Comparison of ENCODE assay signal across 27 cellular contexts in genomic region chr6:35280903-35281302, GRCh38. TPM values are rescaled to one million over a fixed set of nuclear protein-coding genes. Genes with fewer than 3 reads are reported as not detected.
DNase-seq lines count a peak whose midpoint lies in the region; ATAC-seq and TF ChIP-seq lines count a peak whose summit lies in the region.
"Had no signal": no experiment of that assay in that cellular context is flagged by ENCODE, and none has a peak within 500 bp of the region (broad histone marks: within the 10 kb centered on the region; RNA-seq: fewer than 3 reads in every experiment).

No MANE protein-coding gene starts in this region.

- peaks cover 6% of the 10 kb centered on the region for H3K36me3 Mint-ChIP-seq in activated naive CD8-positive, alpha-beta T cell
- peaks cover 1% of the 10 kb centered on the region for H3K36me3 Mint-ChIP-seq in activated naive CD8-positive, alpha-beta T cell treated with anti-CD3 and anti-CD28 coated beads for 36 hours
- H3K36me3 Mint-ChIP-seq in activated CD4-positive, alpha-beta memory T cell treated with anti-CD3 and anti-CD28 coated beads for 36 hours: peaks cover 23% of the 10 kb centered on the region
- H3K36me3 Mint-ChIP-seq: activated naive CD4-positive, alpha-beta T cell treated with anti-CD3 and anti-CD28 coated beads, Interleukin-2, amount 50 U/mL, for 72 hours had no signal

- H3K27me3 ChIP-seq in SJCRH30: no peaks in the 10 kb centered on the region
- H3K27me3 ChIP-seq in spleen (replicated peaks in 1 of 7): no peaks in the 10 kb centered on the region
- no peaks in the 10 kb centered on the region for H3K27me3 ChIP-seq in brain microvascular endothelial cell (replicated peaks)
- H3K27me3 ChIP-seq: gastroesophageal sphincter, Peyer's patch had no signal

- H3K27ac Mint-ChIP-seq in activated naive CD8-positive, alpha-beta T cell: peak overlapping the region; percentile 22
- no peak overlapping the region for H3K27ac Mint-ChIP-seq in activated naive CD8-positive, alpha-beta T cell treated with anti-CD3 and anti-CD28 coated beads for 36 hours
- H3K27ac Mint-ChIP-seq in activated CD4-positive, alpha-beta memory T cell treated with anti-CD3 and anti-CD28 coated beads for 36 hours: no peak overlapping the region
- H3K27ac Mint-ChIP-seq: stimulated activated naive CD8-positive, alpha-beta T cell treated with anti-CD3 and anti-CD28 coated beads, Interleukin-15, amount 100 ng/mL, for 72 hours; T-helper 1 cell treated with Interleukin-12 subunit alpha and Interleukin-12 subunit beta and Interleukin-4 antibody, amounts not matched to agents 30 μg/mL and 1 μg/mL, for 36 hours had no signal

- H3K4me3 ChIP-seq in SJCRH30: no peak overlapping the region
- H3K4me3 ChIP-seq in spleen: no peak overlapping the region
- no peak overlapping the region for H3K4me3 ChIP-seq in brain microvascular endothelial cell (ENCODE audit: low read depth, low read length)
- H3K4me3 ChIP-seq: gastroesophageal sphincter, HAP-1, lower lobe of right lung, Peyer's patch had no signal

- H3K36me3 ChIP-seq in SJCRH30 (no peaks in the 10 kb centered on the region), spleen (peaks cover 0 to 58% (median 47%) of the 10 kb centered on the region in 6 donors), brain microvascular endothelial cell (replicated peaks) (peaks cover under 1% of the 10 kb centered on the region)

- intact Hi-C loops in spleen (cut with DNase I; ENCODE audit: low total_unique reads): no loop called here
- intact Hi-C loops in activated CD4-positive, alpha-beta memory T cell treated with anti-CD3 and anti-CD28 coated beads for 36 hours (cut with micrococcal nuclease): no loop called here

- peaks cover 2% of the 10 kb centered on the region for H3K4me1 Mint-ChIP-seq in activated naive CD8-positive, alpha-beta T cell (ENCODE audit: low read depth)
- peaks cover 4% of the 10 kb centered on the region for H3K4me1 Mint-ChIP-seq in activated naive CD8-positive, alpha-beta T cell treated with anti-CD3 and anti-CD28 coated beads for 36 hours
- no peaks in the 10 kb centered on the region for H3K4me1 Mint-ChIP-seq in activated CD4-positive, alpha-beta memory T cell treated with anti-CD3 and anti-CD28 coated beads for 36 hours (ENCODE audit: low read depth)
- H3K4me1 Mint-ChIP-seq: stimulated activated naive CD8-positive, alpha-beta T cell treated with anti-CD3 and anti-CD28 coated beads, Interleukin-15, amount 100 ng/mL, for 72 hours had no signal

- CTCF ChIA-PET in activated CD4-positive, alpha-beta memory T cell treated with anti-CD3 and anti-CD28 coated beads for 36 hours (lab: Charles Lee): no interaction called here

- no peak overlapping the region for H3K4me3 Mint-ChIP-seq in activated naive CD8-positive, alpha-beta T cell
- no peak overlapping the region for H3K4me3 Mint-ChIP-seq in activated naive CD8-positive, alpha-beta T cell treated with anti-CD3 and anti-CD28 coated beads for 36 hours
- H3K4me3 Mint-ChIP-seq in activated CD4-positive, alpha-beta memory T cell treated with anti-CD3 and anti-CD28 coated beads for 36 hours: no peak overlapping the region
- H3K4me3 Mint-ChIP-seq: CD4-positive, alpha-beta memory T cell; central memory CD8-positive, alpha-beta T cell; stimulated activated naive CD8-positive, alpha-beta T cell treated with anti-CD3 and anti-CD28 coated beads, Interleukin-15, amount 100 ng/mL, for 72 hours; T-helper 1 cell treated with Interleukin-12 subunit alpha and Interleukin-12 subunit beta and Interleukin-4 antibody, amounts not matched to agents 30 μg/mL and 1 μg/mL, for 36 hours had no signal

- no peaks in the 10 kb centered on the region for H3K9me3 Mint-ChIP-seq in activated naive CD8-positive, alpha-beta T cell (ENCODE audit: low read depth)
- H3K9me3 Mint-ChIP-seq in activated naive CD8-positive, alpha-beta T cell treated with anti-CD3 and anti-CD28 coated beads for 36 hours: no peaks in the 10 kb centered on the region
- H3K9me3 Mint-ChIP-seq in activated CD4-positive, alpha-beta memory T cell treated with anti-CD3 and anti-CD28 coated beads for 36 hours: no peaks in the 10 kb centered on the region
- H3K9me3 Mint-ChIP-seq: activated naive CD4-positive, alpha-beta T cell treated with anti-CD3 and anti-CD28 coated beads, Interleukin-2, amount 50 U/mL, for 72 hours; CD4-positive, alpha-beta memory T cell; central memory CD8-positive, alpha-beta T cell; stimulated activated naive CD8-positive, alpha-beta T cell treated with anti-CD3 and anti-CD28 coated beads, Interleukin-15, amount 100 ng/mL, for 72 hours; T-helper 1 cell treated with Interleukin-12 subunit alpha and Interleukin-12 subunit beta and Interleukin-4 antibody, amounts not matched to agents 30 μg/mL and 1 μg/mL, for 36 hours had no signal

- TF ChIP-seq POLR2A in spleen (IDR thresholded peaks at IDR 0.05): no peak

- no peaks in the 10 kb centered on the region for H3K9me3 ChIP-seq in SJCRH30 (replicated peaks)
- H3K9me3 ChIP-seq in spleen: no peaks in the 10 kb centered on the region
- H3K9me3 ChIP-seq: gastroesophageal sphincter, HAP-1, lower lobe of right lung, Peyer's patch had no signal

- in situ Hi-C loops in brain microvascular endothelial cell (cut with HindIII; ENCODE audit: low pct_ligation_motif_present, low sequenced_read_pairs): no loop called here

- 64 to 78% (median 69%) methylated on average over 4 of the region's 4 CpGs for WGBS in spleen, 5 donors

- POLR2A ChIA-PET in activated CD4-positive, alpha-beta memory T cell treated with anti-CD3 and anti-CD28 coated beads for 36 hours (lab: Charles Lee): no interaction called here

- no peak for DNase-seq in activated naive CD8-positive, alpha-beta T cell treated with anti-CD3 and anti-CD28 coated beads for 36 hours
- DNase-seq in SJCRH30: peak; percentile 50 to 57
- DNase-seq in kidney tubule cell (ENCODE audit: low spot score): peak; percentile 57
- peak; percentile 30 for DNase-seq in spleen
- no peak for DNase-seq in brain microvascular endothelial cell
- DNase-seq in activated CD4-positive, alpha-beta memory T cell treated with anti-CD3 and anti-CD28 coated beads for 36 hours: no peak
- DNase-seq: activated CD4-positive, alpha-beta T cell treated with anti-CD3 and anti-CD28 coated beads, Interleukin-2, amount 50 U/mL, for 48 hours; activated CD8-positive, alpha-beta memory T cell treated with anti-CD3 and anti-CD28 coated beads, Interleukin-2, amount 50 U/mL, for 4 hours; AML-193; aorta; CD4-positive, alpha-beta memory T cell; GDM1; lower lobe of right lung; NCI-H1105; NCI-H1930; NCI-H524; Peyer's patch; posterior cingulate gyrus; stimulated activated naive CD8-positive, alpha-beta T cell treated with anti-CD3 and anti-CD28 coated beads, Interleukin-15, amount 100 ng/mL, for 72 hours had no signal

- H3K4me1 ChIP-seq in SJCRH30 (peaks cover 5% of the 10 kb centered on the region; the same call in 1 of the 2 replicates), spleen (peaks cover 0 to 5% (median 0%) of the 10 kb centered on the region in 6 donors)
- H3K4me1 ChIP-seq: HAP-1, lower lobe of right lung had no signal

- TF ChIP-seq CTCF in spleen (IDR thresholded peaks at IDR 0.05 in 8 of 11, conservative IDR thresholded peaks at IDR 0.05 in 3 of 11) (no peak), brain microvascular endothelial cell (IDR thresholded peaks at IDR 0.05; ENCODE audit: low read depth, low read length, missing control alignments) (no peak)

- no peak overlapping the region for H3K27ac ChIP-seq in SJCRH30
- H3K27ac ChIP-seq in spleen: no peak overlapping the region
- no peak overlapping the region for H3K27ac ChIP-seq in brain microvascular endothelial cell
- H3K27ac ChIP-seq: gastroesophageal sphincter, lower lobe of right lung, Peyer's patch had no signal

- no peaks in the 10 kb centered on the region for H3K27me3 Mint-ChIP-seq in activated naive CD8-positive, alpha-beta T cell
- H3K27me3 Mint-ChIP-seq in activated naive CD8-positive, alpha-beta T cell treated with anti-CD3 and anti-CD28 coated beads for 36 hours: no peaks in the 10 kb centered on the region
- H3K27me3 Mint-ChIP-seq in activated CD4-positive, alpha-beta memory T cell treated with anti-CD3 and anti-CD28 coated beads for 36 hours: no peaks in the 10 kb centered on the region
- H3K27me3 Mint-ChIP-seq: CD4-positive, alpha-beta memory T cell; central memory CD8-positive, alpha-beta T cell; stimulated activated naive CD8-positive, alpha-beta T cell treated with anti-CD3 and anti-CD28 coated beads, Interleukin-15, amount 100 ng/mL, for 72 hours had no signal

- ATAC-seq in GM18873 (IDR thresholded peaks at IDR 0.05; ENCODE audit: low FRiP score, unreplicated experiment): no peak
- ATAC-seq: activated CD4-positive, CD25-positive, alpha-beta regulatory T cell treated with anti-CD3 and anti-CD28 coated beads, Interleukin-2, amount 50 U/mL, for 24 hours; activated naive CD4-positive, alpha-beta T cell treated with anti-CD3 and anti-CD28 coated beads, Interleukin-2, amount 50 U/mL, for 72 hours; gastroesophageal sphincter; lower lobe of right lung; stimulated activated naive CD8-positive, alpha-beta T cell treated with anti-CD3 and anti-CD28 coated beads, Interleukin-15, amount 100 ng/mL, for 72 hours had no signal

RNA-seq across cellular contexts. Expression of gene DEF6, which starts 16.7 kb away (rescaled TPM):
- 10 to 100 TPM; 74.3 to 75.7 TPM for total RNA-seq in activated naive CD8-positive, alpha-beta T cell treated with anti-CD3 and anti-CD28 coated beads for 36 hours
- 0.20 and 1.9 TPM in 2 replicates for total RNA-seq in SJCRH30 (2014; rRNA removed; shearing (Covaris generic))
- 10 to 100 TPM; 57.9 to 89.0 (median 72.1) TPM for total RNA-seq in spleen
- 100 to 1,000 TPM in 1 of 3 donors, 10 to 100 TPM in 2; 63.2 to 132 (median 74.3) TPM for polyA plus RNA-seq in spleen
- 100 to 1,000 TPM; 103 TPM for total RNA-seq in activated CD4-positive, alpha-beta memory T cell treated with anti-CD3 and anti-CD28 coated beads for 36 hours

RNA-seq across cellular contexts. Expression of gene ZNF76, which starts 21.4 kb away (rescaled TPM):
- 10 to 100 TPM; 25.7 to 26.1 TPM for total RNA-seq in activated naive CD8-positive, alpha-beta T cell treated with anti-CD3 and anti-CD28 coated beads for 36 hours
- 8.2 and 8.3 TPM in 2 replicates for total RNA-seq in SJCRH30 (2014; rRNA removed; shearing (Covaris generic))
- total RNA-seq in spleen: 10 to 100 TPM; 51.6 to 80.0 (median 60.9) TPM
- polyA plus RNA-seq in spleen: 10 to 100 TPM; 25.6 to 54.9 (median 40.9) TPM
- 10 to 100 TPM; 35.2 to 38.5 TPM for total RNA-seq in activated CD4-positive, alpha-beta memory T cell treated with anti-CD3 and anti-CD28 coated beads for 36 hours

Comparison
In these comparisons a context has a peak if more than half of its experiments do, and no peak if none do; other contexts are left out.
1. DNase-seq: peak in SJCRH30 (2 of 2), kidney tubule cell (single experiment) and spleen (single experiment); none in activated naive CD8-positive, alpha-beta T cell treated with anti-CD3 and anti-CD28 coated beads for 36 hours (single experiment), brain microvascular endothelial cell (single experiment) and activated CD4-positive, alpha-beta memory T cell treated with anti-CD3 and anti-CD28 coated beads for 36 hours (single experiment).
2. RNA of gene DEF6, which starts 16.7 kb away (total RNA-seq): 103 TPM in activated CD4-positive, alpha-beta memory T cell treated with anti-CD3 and anti-CD28 coated beads for 36 hours, 74.3 to 75.7 TPM in activated naive CD8-positive, alpha-beta T cell treated with anti-CD3 and anti-CD28 coated beads for 36 hours and 57.9 to 89.0 TPM in spleen; 0.20 to 1.9 TPM in SJCRH30; every median in the first group is over 10 times any median in the second.